ENCODE assay signal across 1 cellular context in the genomic region with DNA sequence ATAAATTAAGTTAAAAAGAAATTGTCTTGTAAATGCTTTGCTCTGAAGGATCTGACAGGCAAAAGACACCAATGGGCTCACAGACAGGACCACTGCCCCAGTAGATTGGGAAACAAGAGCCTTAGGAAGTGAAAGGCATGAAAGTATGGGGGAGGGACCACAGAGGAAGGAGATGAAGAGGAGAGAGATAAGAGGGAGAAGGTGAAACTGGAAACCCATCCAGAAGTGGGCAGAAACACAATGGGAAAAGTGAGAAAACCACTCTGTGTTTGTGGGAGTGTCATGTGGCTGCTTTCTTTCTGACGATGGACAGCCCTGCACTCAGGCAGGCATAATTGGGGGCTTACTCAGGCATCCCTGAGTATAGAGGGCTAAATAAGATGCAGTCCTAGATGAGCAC.
TF ChIP-seq lines count a peak whose summit lies in the region.

No MANE protein-coding gene starts in this region.

TF ChIP-seq in GM23338, 12 proteins besides CTCF, POLR2A, EP300 and RAD21 (continued from another document):
- TF ChIP-seq, protein P1, sequence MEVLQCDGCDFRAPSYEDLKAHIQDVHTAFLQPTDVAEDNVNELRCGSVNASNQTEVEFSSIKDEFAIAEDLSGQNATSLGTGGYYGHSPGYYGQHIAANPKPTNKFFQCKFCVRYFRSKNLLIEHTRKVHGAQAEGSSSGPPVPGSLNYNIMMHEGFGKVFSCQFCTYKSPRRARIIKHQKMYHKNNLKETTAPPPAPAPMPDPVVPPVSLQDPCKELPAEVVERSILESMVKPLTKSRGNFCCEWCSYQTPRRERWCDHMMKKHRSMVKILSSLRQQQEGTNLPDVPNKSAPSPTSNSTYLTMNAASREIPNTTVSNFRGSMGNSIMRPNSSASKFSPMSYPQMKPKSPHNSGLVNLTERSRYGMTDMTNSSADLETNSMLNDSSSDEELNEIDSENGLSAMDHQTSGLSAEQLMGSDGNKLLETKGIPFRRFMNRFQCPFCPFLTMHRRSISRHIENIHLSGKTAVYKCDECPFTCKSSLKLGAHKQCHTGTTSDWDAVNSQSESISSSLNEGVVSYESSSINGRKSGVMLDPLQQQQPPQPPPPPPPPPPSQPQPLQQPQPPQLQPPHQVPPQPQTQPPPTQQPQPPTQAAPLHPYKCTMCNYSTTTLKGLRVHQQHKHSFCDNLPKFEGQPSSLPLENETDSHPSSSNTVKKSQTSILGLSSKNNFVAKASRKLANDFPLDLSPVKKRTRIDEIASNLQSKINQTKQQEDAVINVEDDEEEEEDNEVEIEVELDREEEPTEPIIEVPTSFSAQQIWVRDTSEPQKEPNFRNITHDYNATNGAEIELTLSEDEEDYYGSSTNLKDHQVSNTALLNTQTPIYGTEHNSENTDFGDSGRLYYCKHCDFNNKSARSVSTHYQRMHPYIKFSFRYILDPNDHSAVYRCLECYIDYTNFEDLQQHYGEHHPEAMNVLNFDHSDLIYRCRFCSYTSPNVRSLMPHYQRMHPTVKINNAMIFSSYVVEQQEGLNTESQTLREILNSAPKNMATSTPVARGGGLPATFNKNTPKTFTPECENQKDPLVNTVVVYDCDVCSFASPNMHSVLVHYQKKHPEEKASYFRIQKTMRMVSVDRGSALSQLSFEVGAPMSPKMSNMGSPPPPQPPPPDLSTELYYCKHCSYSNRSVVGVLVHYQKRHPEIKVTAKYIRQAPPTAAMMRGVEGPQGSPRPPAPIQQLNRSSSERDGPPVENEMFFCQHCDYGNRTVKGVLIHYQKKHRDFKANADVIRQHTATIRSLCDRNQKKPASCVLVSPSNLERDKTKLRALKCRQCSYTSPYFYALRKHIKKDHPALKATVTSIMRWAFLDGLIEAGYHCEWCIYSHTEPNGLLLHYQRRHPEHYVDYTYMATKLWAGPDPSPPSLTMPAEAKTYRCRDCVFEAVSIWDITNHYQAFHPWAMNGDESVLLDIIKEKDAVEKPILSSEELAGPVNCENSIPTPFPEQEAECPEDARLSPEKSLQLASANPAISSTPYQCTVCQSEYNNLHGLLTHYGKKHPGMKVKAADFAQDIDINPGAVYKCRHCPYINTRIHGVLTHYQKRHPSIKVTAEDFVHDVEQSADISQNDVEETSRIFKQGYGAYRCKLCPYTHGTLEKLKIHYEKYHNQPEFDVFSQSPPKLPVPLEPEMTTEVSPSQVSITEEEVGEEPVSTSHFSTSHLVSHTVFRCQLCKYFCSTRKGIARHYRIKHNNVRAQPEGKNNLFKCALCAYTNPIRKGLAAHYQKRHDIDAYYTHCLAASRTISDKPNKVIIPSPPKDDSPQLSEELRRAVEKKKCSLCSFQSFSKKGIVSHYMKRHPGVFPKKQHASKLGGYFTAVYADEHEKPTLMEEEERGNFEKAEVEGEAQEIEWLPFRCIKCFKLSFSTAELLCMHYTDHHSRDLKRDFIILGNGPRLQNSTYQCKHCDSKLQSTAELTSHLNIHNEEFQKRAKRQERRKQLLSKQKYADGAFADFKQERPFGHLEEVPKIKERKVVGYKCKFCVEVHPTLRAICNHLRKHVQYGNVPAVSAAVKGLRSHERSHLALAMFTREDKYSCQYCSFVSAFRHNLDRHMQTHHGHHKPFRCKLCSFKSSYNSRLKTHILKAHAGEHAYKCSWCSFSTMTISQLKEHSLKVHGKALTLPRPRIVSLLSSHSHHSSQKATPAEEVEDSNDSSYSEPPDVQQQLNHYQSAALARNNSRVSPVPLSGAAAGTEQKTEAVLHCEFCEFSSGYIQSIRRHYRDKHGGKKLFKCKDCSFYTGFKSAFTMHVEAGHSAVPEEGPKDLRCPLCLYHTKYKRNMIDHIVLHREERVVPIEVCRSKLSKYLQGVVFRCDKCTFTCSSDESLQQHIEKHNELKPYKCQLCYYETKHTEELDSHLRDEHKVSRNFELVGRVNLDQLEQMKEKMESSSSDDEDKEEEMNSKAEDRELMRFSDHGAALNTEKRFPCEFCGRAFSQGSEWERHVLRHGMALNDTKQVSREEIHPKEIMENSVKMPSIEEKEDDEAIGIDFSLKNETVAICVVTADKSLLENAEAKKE (CRISPR knock-in tag; IDR thresholded peaks at IDR 0.05) = no peak
